ENCODE assay signal across 9 cellular contexts in the genomic region with DNA sequence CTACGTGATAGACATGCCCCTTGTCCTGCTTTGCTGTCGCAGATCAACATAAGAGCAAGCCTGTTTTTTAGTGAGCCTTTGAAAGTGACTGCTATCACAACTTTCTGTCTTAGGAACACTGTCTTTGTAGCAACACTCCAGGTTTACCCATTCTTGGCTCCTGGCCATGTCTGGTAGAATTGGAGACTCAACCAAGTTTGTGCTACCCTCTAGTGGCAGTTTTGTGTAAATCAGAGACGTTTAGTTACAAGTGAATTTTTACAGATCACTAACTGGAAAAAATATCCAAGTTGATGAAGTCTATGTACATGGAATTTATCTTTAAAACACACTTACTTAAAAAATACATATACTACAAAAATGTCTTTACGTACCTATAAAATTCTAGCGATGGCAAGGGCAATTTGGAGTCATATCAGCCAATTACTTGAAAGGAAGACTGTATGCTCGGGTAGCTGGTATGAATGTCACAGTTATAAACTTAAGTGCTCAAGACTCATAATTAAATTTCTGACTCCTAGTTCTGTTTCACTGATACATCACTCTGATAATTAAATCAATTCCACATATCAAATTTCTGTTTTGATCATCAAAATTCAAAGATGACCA.
DNase-seq lines count a peak whose midpoint lies in the region; ATAC-seq and TF ChIP-seq lines count a peak whose summit lies in the region.
"Had no signal": no experiment of that assay in that cellular context is flagged by ENCODE, and none has a peak within 500 bp of the region (broad histone marks: within the 10 kb centered on the region; RNA-seq: fewer than 3 reads in every experiment).

No MANE protein-coding gene starts in this region.

- no peaks in the 10 kb centered on the region for H3K4me1 Mint-ChIP-seq in Caco-2 (ENCODE audit: low read depth, unreplicated experiment)

- H3K4me3 ChIP-seq in Caco-2 (ENCODE audit: low read depth, low read length) (no peak overlapping the region), vagina (no peak overlapping the region)

- CTCF ChIA-PET in Caco-2 (lab: Charles Lee): no interaction called here

- H3K27ac Mint-ChIP-seq in Caco-2 (ENCODE audit: unreplicated experiment): no peak overlapping the region
- H3K27ac Mint-ChIP-seq: activated naive CD4-positive, alpha-beta T cell treated with anti-CD3 and anti-CD28 coated beads, Interleukin-2, amount 50 U/mL, for 72 hours had no signal

- H3K9me3 ChIP-seq in Caco-2 (no peaks in the 10 kb centered on the region), vagina (no peaks in the 10 kb centered on the region)

- TF ChIP-seq CTCF in Caco-2 (IDR thresholded peaks at IDR 0.05; ENCODE audit: insufficient read depth in 1 of 2, low read depth in 1 of 2, low read length in 1 of 2, severe bottlenecking in 1 of 2, unreplicated experiment in 1 of 2) (peak; percentile 50 to 74), VCaP (conservative IDR thresholded peaks at IDR 0.05) (peak; percentile 80), vagina (IDR thresholded peaks at IDR 0.05) (peak; percentile 32 to 67 (median 39))

- BruUV-seq in Caco-2 (replicated peaks; lab: Mats Ljungman, UMichigan): no TSS peak

- intact Hi-C loops in Caco-2 (cut with micrococcal nuclease; ENCODE audit: unreplicated experiment): loop anchor here (1.0 to 10.0 kb wide), 4 partner anchors 103 to 659 kb away; partner anchors contain the start of genes ADGB and RAB32
- intact Hi-C loops in vagina (cut with DNase I): no loop called here

- H3K4me3 Mint-ChIP-seq in Caco-2 (ENCODE audit: unreplicated experiment): no peak overlapping the region

- H3K36me3 Mint-ChIP-seq in Caco-2 (ENCODE audit: insufficient read depth, unreplicated experiment): no peaks in the 10 kb centered on the region
- H3K36me3 Mint-ChIP-seq: activated naive CD4-positive, alpha-beta T cell treated with anti-CD3 and anti-CD28 coated beads, Interleukin-2, amount 50 U/mL, for 72 hours had no signal

- POLR2A ChIA-PET in Caco-2 (lab: Charles Lee): no interaction called here

- H3K9me3 Mint-ChIP-seq in Caco-2 (ENCODE audit: unreplicated experiment): no peaks in the 10 kb centered on the region
- H3K9me3 Mint-ChIP-seq: activated naive CD4-positive, alpha-beta T cell treated with anti-CD3 and anti-CD28 coated beads, Interleukin-2, amount 50 U/mL, for 72 hours had no signal

- H3K27me3 ChIP-seq in Caco-2 (replicated peaks; ENCODE audit: control insufficient read depth, insufficient read depth, low read length) (no peaks in the 10 kb centered on the region), vagina (no peaks in the 10 kb centered on the region)

- TF ChIP-seq POLR2A in vagina (IDR thresholded peaks at IDR 0.05): no peak

- DNase-seq in Caco-2 (peak; percentile 36 to 54), NCI-H2227 (lab: John Stamatoyannopoulos, UW; ENCODE audit: unreplicated experiment) (peak; percentile 61), epithelial cell of prostate (ENCODE audit: low read depth, low spot score) (peak; percentile 36), myocyte (ENCODE audit: low read depth) (peak; percentile 91), vagina (ENCODE audit: extremely low spot score in 2 of 2) (no peak)

- peak; percentile 71 for ATAC-seq in GM19043 (IDR thresholded peaks at IDR 0.05; ENCODE audit: low read depth, unreplicated experiment)
- ATAC-seq in HG03280 (IDR thresholded peaks at IDR 0.05; ENCODE audit: unreplicated experiment): peak; percentile 88

- H3K27ac ChIP-seq in VCaP (no peak overlapping the region), epithelial cell of prostate (no peak overlapping the region), vagina (no peak overlapping the region)

- H3K27me3 Mint-ChIP-seq in Caco-2 (ENCODE audit: insufficient read depth, unreplicated experiment): peaks cover 10% of the 10 kb centered on the region

- H3K36me3 ChIP-seq in Caco-2 (ENCODE audit: control insufficient read depth, insufficient read depth, low read length): no peaks in the 10 kb centered on the region
- no peaks in the 10 kb centered on the region for H3K36me3 ChIP-seq in vagina

- no peaks in the 10 kb centered on the region for H3K4me1 ChIP-seq in Caco-2
- no peaks in the 10 kb centered on the region for H3K4me1 ChIP-seq in vagina

Comparison
In these comparisons a context has a peak if more than half of its experiments do, and no peak if none do; other contexts are left out.
1. DNase-seq: peak in Caco-2 (2 of 2), NCI-H2227 (single experiment), epithelial cell of prostate (single experiment) and myocyte (single experiment); none in vagina (0 of 2).
2. Peak in every context shown above with its lines, with median percentiles within 50 percentile points of each other: CTCF ChIP-seq.